16 cellular contexts compared by ENCODE assay signal in genomic region chr6:34339432-34339831, GRCh38.
"Had no signal": no experiment of that assay in that cellular context is flagged by ENCODE, and none has a peak within 500 bp of the region (broad histone marks: within the 10 kb centered on the region; RNA-seq: fewer than 3 reads in every experiment).

No MANE protein-coding gene starts in this region.

- H3K36me3 ChIP-seq: esophagus muscularis mucosa, neural progenitor cell, pancreas, transverse colon had no signal

- H3K27me3 ChIP-seq: esophagus muscularis mucosa, neural progenitor cell, pancreas, transverse colon had no signal

- H3K27ac ChIP-seq: esophagus muscularis mucosa, neural progenitor cell, pancreas had no signal

- DNase-seq: activated CD4-positive, alpha-beta T cell treated with anti-CD3 and anti-CD28 coated beads for 48 hours; activated CD8-positive, alpha-beta memory T cell treated with anti-CD3 and anti-CD28 coated beads, Interleukin-2, amount 50 U/mL, for 48 hours; activated CD8-positive, alpha-beta T cell treated with anti-CD3 and anti-CD28 coated beads, Interleukin-2, amount 10 ng/mL, durations not matched to agents 7 days and 5 days; activated naive CD4-positive, alpha-beta T cell treated with anti-CD3 and anti-CD28 coated beads for 36 hours; foreskin fibroblast; head of caudate nucleus; kidney; left ventricle myocardium superior; pancreas; retina; stimulated activated CD4-positive, alpha-beta T cell treated with anti-CD3 and anti-CD28 coated beads, Interleukin-2, amount 100 ng/mL, for 24 hours; stimulated activated naive B cell treated with anti-CD40 and anti-IgM and Interleukin-4, amounts not matched to agents 10 μg/mL and 1 μg/mL and 100 μg/mL, for 72 hours; T1000; transverse colon had no signal

- H3K9me3 ChIP-seq: esophagus muscularis mucosa, pancreas, transverse colon had no signal

- H3K4me1 ChIP-seq: neural progenitor cell had no signal

- H3K4me3 ChIP-seq: esophagus muscularis mucosa, neural progenitor cell, pancreas, transverse colon had no signal
